Comparison of ENCODE assay signal across 20 cellular contexts in genomic region chr6:44404022-44404714, GRCh38.
"Had no signal": no experiment of that assay in that cellular context is flagged by ENCODE, and none has a peak within 500 bp of the region (broad histone marks: within the 10 kb centered on the region; RNA-seq: fewer than 3 reads in every experiment).

No MANE protein-coding gene starts in this region.

- H3K9me3 ChIP-seq: colonic mucosa, left ventricle myocardium inferior, lower lobe of right lung, ovary, right atrium auricular region, suprapubic skin, thyroid gland had no signal

- H3K27ac ChIP-seq: colonic mucosa, foreskin keratinocyte, left ventricle myocardium inferior, lower lobe of right lung, neural progenitor cell, right atrium auricular region, suprapubic skin, thyroid gland had no signal

- H3K4me2 ChIP-seq: neural progenitor cell, smooth muscle cell had no signal

- H3K36me3 ChIP-seq: ovary had no signal

- H3K9ac ChIP-seq: neural progenitor cell had no signal

- FAIRE-seq: urothelium cell line had no signal

- H3K27me3 ChIP-seq: colonic mucosa, foreskin keratinocyte, neural progenitor cell, ovary, right atrium auricular region, suprapubic skin, thyroid gland had no signal

- ATAC-seq: esophagus mucosa; foreskin keratinocyte; left cardiac atrium; lower lobe of right lung; natural killer cell treated with Interleukin-12 subunit alpha and Interleukin-12 subunit beta and Interleukin-15 and Interleukin-18, amount 100 ng/mL, for 72 hours; stimulated activated naive CD8-positive, alpha-beta T cell treated with anti-CD3 and anti-CD28 coated beads, Interleukin-15, Interleukin-2, amounts not matched to agents 100 U/mL and 50 U/mL, for 24 hours had no signal

- H2AFZ ChIP-seq: neural progenitor cell had no signal

- DNase-seq: colonic mucosa; dermis blood vessel endothelial cell; effector CD4-positive, alpha-beta T cell; foreskin keratinocyte; kidney; left cardiac atrium; left ventricle myocardium inferior; lower lobe of right lung; nucleus accumbens; stimulated activated CD4-positive, alpha-beta T cell treated with anti-CD3 and anti-CD28 coated beads, Interleukin-2, amount 100 ng/mL, for 48 hours; stimulated activated naive CD8-positive, alpha-beta T cell treated with anti-CD3 and anti-CD28 coated beads, Interleukin-15, Interleukin-2, amounts not matched to agents 100 U/mL and 50 U/mL, for 24 hours; thyroid gland had no signal

- H3K4me1 ChIP-seq: colonic mucosa, foreskin keratinocyte, lower lobe of right lung, neural progenitor cell, thyroid gland had no signal

- H3K4me3 ChIP-seq: colonic mucosa, left ventricle myocardium inferior, lower lobe of right lung, neural progenitor cell, ovary, right atrium auricular region, smooth muscle cell, suprapubic skin, thyroid gland had no signal
